In genomic region chr7:1534330-1535099, GRCh38 we compare ENCODE assay signal across 8 cellular contexts. TPM values are rescaled to one million over a fixed set of nuclear protein-coding genes. Genes with fewer than 3 reads are reported as not detected.
A peak's percentile ranks its signal among the peaks of the same experiment; 100 is the strongest.
DNase-seq lines count a peak whose midpoint lies in the region; ATAC-seq and TF ChIP-seq lines count a peak whose summit lies in the region.

No MANE protein-coding gene starts in this region.

- POLR2A ChIA-PET in CD8-positive, alpha-beta memory T cell (lab: Charles Lee) = interaction anchor here (0.5 kb wide), 1 partner anchor 37 kb away, joined by 4 read pairs; no protein-coding TSS in a partner anchor

- peak overlapping the region in 5 of 8 donors; percentile 37 to 99 (median 78) for H3K27ac Mint-ChIP-seq in CD8-positive, alpha-beta memory T cell

- peaks cover 0 to 28% (median 0%) of the 10 kb centered on the region in 3 donors for H3K36me3 Mint-ChIP-seq in CD8-positive, alpha-beta memory T cell

- peak overlapping the region; percentile 86 for H3K4me2 ChIP-seq in skeletal muscle satellite cell (ENCODE audit: low read length)

- H3K4me1 ChIP-seq in CD8-positive, alpha-beta memory T cell (ENCODE audit: insufficient read depth, low read length) = peaks cover 35% of the 10 kb centered on the region
- H3K4me1 ChIP-seq in RWPE2 (ENCODE audit: insufficient read depth, poor library complexity, severe bottlenecking) (peaks cover 34% of the 10 kb centered on the region), left ventricle myocardium inferior (peaks cover 91% of the 10 kb centered on the region), skeletal muscle satellite cell (ENCODE audit: control insufficient read depth, insufficient read depth, low read length) (peaks cover 68% of the 10 kb centered on the region)

- peak overlapping the region; percentile 65 for H3K9ac ChIP-seq in skeletal muscle satellite cell (ENCODE audit: low read depth, low read length)

- no peaks in the 10 kb centered on the region for H3K9me3 Mint-ChIP-seq in CD8-positive, alpha-beta memory T cell

- no peaks in the 10 kb centered on the region for H3K27me3 Mint-ChIP-seq in CD8-positive, alpha-beta memory T cell

- no peak for TF ChIP-seq CTCF in RWPE2 (IDR thresholded peaks at IDR 0.05; ENCODE audit: poor library complexity, severe bottlenecking)
- no peak for TF ChIP-seq CTCF in left ventricle myocardium inferior (IDR thresholded peaks at IDR 0.05; ENCODE audit: borderline replicate concordance)

- no peak overlapping the region for H3K4me3 ChIP-seq in CD8-positive, alpha-beta memory T cell (ENCODE audit: low read length)
- H3K4me3 ChIP-seq in RWPE2 (ENCODE audit: severe bottlenecking) = no peak overlapping the region
- H3K4me3 ChIP-seq in left ventricle myocardium inferior = peak overlapping the region; percentile 76
- H3K4me3 ChIP-seq in skeletal muscle satellite cell (ENCODE audit: low read length) = peak overlapping the region; percentile 12

- H3K9me3 ChIP-seq in CD8-positive, alpha-beta memory T cell (ENCODE audit: low read length) = no peaks in the 10 kb centered on the region
- H3K9me3 ChIP-seq in RWPE2 (ENCODE audit: severe bottlenecking) (no peaks in the 10 kb centered on the region), left ventricle myocardium inferior (replicated peaks) (no peaks in the 10 kb centered on the region), skeletal muscle satellite cell (replicated peaks; ENCODE audit: low read length) (no peaks in the 10 kb centered on the region)

- intact Hi-C loops in left ventricle myocardium inferior (cut with micrococcal nuclease) = no loop called here

- H3K36me3 ChIP-seq in CD8-positive, alpha-beta memory T cell (ENCODE audit: insufficient read depth, low read length) = no peaks in the 10 kb centered on the region
- peaks cover 10% of the 10 kb centered on the region for H3K36me3 ChIP-seq in RWPE2 (ENCODE audit: low read depth)
- peaks cover 5% of the 10 kb centered on the region for H3K36me3 ChIP-seq in left ventricle myocardium inferior
- peaks cover 5% of the 10 kb centered on the region for H3K36me3 ChIP-seq in skeletal muscle satellite cell (ENCODE audit: insufficient read depth, low read length)

- H3K27ac ChIP-seq in CD8-positive, alpha-beta memory T cell (ENCODE audit: low read depth, low read length) = no peak overlapping the region
- H3K27ac ChIP-seq in RWPE2 (ENCODE audit: poor library complexity, severe bottlenecking) = peak overlapping the region; percentile 92
- H3K27ac ChIP-seq in left ventricle myocardium inferior (replicated peaks) = peak overlapping the region; percentile 99

- H3K27me3 ChIP-seq in CD8-positive, alpha-beta memory T cell (ENCODE audit: insufficient read depth, low read length, poor library complexity, severe bottlenecking) = no peaks in the 10 kb centered on the region
- no peaks in the 10 kb centered on the region for H3K27me3 ChIP-seq in RWPE2 (ENCODE audit: insufficient read depth, poor library complexity, severe bottlenecking)
- no peaks in the 10 kb centered on the region for H3K27me3 ChIP-seq in left ventricle myocardium inferior (ENCODE audit: low read depth)
- no peaks in the 10 kb centered on the region for H3K27me3 ChIP-seq in skeletal muscle satellite cell (ENCODE audit: control insufficient read depth, insufficient read depth, low read length)

- H3K4me3 Mint-ChIP-seq in CD8-positive, alpha-beta memory T cell = peak overlapping the region in 2 of 7 donors; percentile 30 to 75

- no peak for ATAC-seq in RWPE2 (ENCODE audit: low read depth)
- no peak for ATAC-seq in GM21423 (IDR thresholded peaks at IDR 0.05; ENCODE audit: unreplicated experiment)

- no peak for DNase-seq in CD8-positive, alpha-beta memory T cell
- DNase-seq in RWPE2 (ENCODE audit: low spot score) (no peak), left ventricle myocardium inferior (no peak), NCI-H1105 treated with DMSO at 0.1 percent for 48 hours (lab: John Stamatoyannopoulos, UW) (no peak), COLO668 (lab: John Stamatoyannopoulos, UW; ENCODE audit: unreplicated experiment) (no peak), occipital lobe (lab: John Stamatoyannopoulos, UW) (no peak)

- peaks cover 26 to 44% (median 27%) of the 10 kb centered on the region in 3 donors for H3K4me1 Mint-ChIP-seq in CD8-positive, alpha-beta memory T cell

- CTCF ChIA-PET in CD8-positive, alpha-beta memory T cell (lab: Charles Lee) = interaction anchor here (1.3 kb wide), 1 partner anchor 11 kb away, joined by 3 read pairs; no protein-coding TSS in a partner anchor

RNA-seq across cellular contexts. Expression of gene MAFK, which starts 4.0 kb away (rescaled TPM):
- total RNA-seq in CD8-positive, alpha-beta memory T cell = 10 to 100 TPM; 36.6 to 41.1 TPM
- 0.85 TPM for polyA plus RNA-seq in CD8-positive, alpha-beta memory T cell
- total RNA-seq in left ventricle myocardium inferior (76.5 TPM), occipital lobe (6.9 TPM)
- total RNA-seq in skeletal muscle satellite cell (2012; rRNA removed) = 8.6 and 11.4 TPM in 2 replicates

RNA-seq across cellular contexts. Expression of gene TMEM184A, which starts 21.5 kb away (rescaled TPM):
- total RNA-seq in CD8-positive, alpha-beta memory T cell = not detected
- polyA plus RNA-seq in CD8-positive, alpha-beta memory T cell = not detected
- total RNA-seq in left ventricle myocardium inferior (0.36 TPM), occipital lobe (not detected)
- total RNA-seq in skeletal muscle satellite cell (2012; rRNA removed) = under 0.01 TPM in 1 of 2 replicates, not detected in the other

RNA-seq across cellular contexts. Expression of gene INTS1, which starts 30.3 kb away (rescaled TPM):
- 100 to 1,000 TPM in 1 of 2 experiments, 10 to 100 TPM in 1; 96.6 to 111 TPM for total RNA-seq in CD8-positive, alpha-beta memory T cell
- 26.1 TPM for polyA plus RNA-seq in CD8-positive, alpha-beta memory T cell
- 29.9 TPM for total RNA-seq in left ventricle myocardium inferior
- 63.6 and 65.3 TPM in 2 replicates for total RNA-seq in skeletal muscle satellite cell (2012; rRNA removed)
- total RNA-seq in occipital lobe = 15.8 TPM

RNA-seq across cellular contexts. Expression of gene PSMG3, which starts 35.3 kb away (rescaled TPM):
- 10 to 100 TPM; 71.0 to 80.7 TPM for total RNA-seq in CD8-positive, alpha-beta memory T cell
- polyA plus RNA-seq in CD8-positive, alpha-beta memory T cell = 51.3 TPM
- total RNA-seq in left ventricle myocardium inferior (11.2 TPM), occipital lobe (19.2 TPM)
- 47.0 and 47.7 TPM in 2 replicates for total RNA-seq in skeletal muscle satellite cell (2012; rRNA removed)

Comparison
In these comparisons a context has a peak if more than half of its experiments do, and no peak if none do; other contexts are left out.
1. H3K4me3 ChIP-seq: peak in left ventricle myocardium inferior (single experiment) and skeletal muscle satellite cell (single experiment); none in CD8-positive, alpha-beta memory T cell (single experiment) and RWPE2 (single experiment).